In genomic region chr9:123742009-123742767, GRCh38 we compare ENCODE assay signal across 1 cellular context.
TF ChIP-seq lines count a peak whose summit lies in the region.

No MANE protein-coding gene starts in this region.

TF ChIP-seq in HepG2, 621 proteins besides CTCF, POLR2A, EP300 and RAD21 (continued from another document and continues in another):
- TF ChIP-seq HMGA1 (CRISPR knock-in tag; conservative IDR thresholded peaks at IDR 0.05) (no peak), SOX13 (IDR thresholded peaks at IDR 0.05) (no peak), SOX13 (CRISPR knock-in tag; conservative IDR thresholded peaks at IDR 0.05 in 1 of 2, IDR thresholded peaks at IDR 0.05 in 1 of 2) (peak in 1 of 2 experiments; percentile 46; a peak in 1 of 4 replicates), NR2C2 (CRISPR knock-in tag; IDR thresholded peaks at IDR 0.05; ENCODE audit: borderline replicate concordance) (peak; percentile 34; the same call in 1 of the 2 replicates), REST (IDR thresholded peaks at IDR 0.05; ENCODE audit: borderline replicate concordance in 1 of 2, low read depth in 1 of 2, low read length in 2 of 2) (no peak), HDAC2 (CRISPR knock-in tag; IDR thresholded peaks at IDR 0.05) (peak; percentile 26), MYPOP (CRISPR knock-in tag; IDR thresholded peaks at IDR 0.05) (peak; percentile 56; the same call in 1 of the 2 replicates), PAXIP1 (CRISPR knock-in tag; conservative IDR thresholded peaks at IDR 0.05) (peak; percentile 81), CBX5 (CRISPR knock-in tag; IDR thresholded peaks at IDR 0.05; ENCODE audit: borderline replicate concordance) (peak; percentile 26; the same call in 1 of the 2 replicates), AHDC1 (CRISPR knock-in tag; IDR thresholded peaks at IDR 0.05; ENCODE audit: borderline replicate concordance) (peak; percentile 79; the same call in 1 of the 2 replicates), ATF7-NPFF (CRISPR knock-in tag; IDR thresholded peaks at IDR 0.05; ENCODE audit: low read depth) (no peak), SIN3B (IDR thresholded peaks at IDR 0.05; ENCODE audit: low read length) (no peak), MTA1 (CRISPR knock-in tag; IDR thresholded peaks at IDR 0.05; ENCODE audit: borderline replicate concordance) (peak; percentile 35; the same call in 1 of the 2 replicates), ZMYM4 (CRISPR knock-in tag; IDR thresholded peaks at IDR 0.05) (peak; percentile 53; the same call in 1 of the 2 replicates), TARDBP (CRISPR knock-in tag; IDR thresholded peaks at IDR 0.05) (peak; percentile 16; the same call in 1 of the 2 replicates), ZNF784 (CRISPR knock-in tag; IDR thresholded peaks at IDR 0.05; ENCODE audit: borderline replicate concordance) (0 out of 2 replicates have a peak, but pooled peaks have one; percentile 40), CREM (IDR thresholded peaks at IDR 0.05) (peak; percentile 57), CREM (CRISPR knock-in tag; IDR thresholded peaks at IDR 0.05) (no peak), ZBTB34 (CRISPR knock-in tag; IDR thresholded peaks at IDR 0.05) (no peak), SOX5 (CRISPR knock-in tag; IDR thresholded peaks at IDR 0.05; ENCODE audit: borderline replicate concordance) (peak; percentile 25; the same call in 1 of the 2 replicates), ZNF263 (CRISPR knock-in tag; IDR thresholded peaks at IDR 0.05) (no peak), RFX1 (IDR thresholded peaks at IDR 0.05) (no peak), HOMEZ (CRISPR knock-in tag; IDR thresholded peaks at IDR 0.05; ENCODE audit: low read depth) (peak; percentile 51; the same call in 1 of the 2 replicates), HMGXB4 (CRISPR knock-in tag; IDR thresholded peaks at IDR 0.05; ENCODE audit: borderline replicate concordance in 1 of 2, low read depth in 1 of 2) (0 out of 4 replicates have a peak, but pooled peaks of 1 of the 2 experiments have one; percentile 21), ETV6 (CRISPR knock-in tag; conservative IDR thresholded peaks at IDR 0.05) (no peak), ZFY (CRISPR knock-in tag; IDR thresholded peaks at IDR 0.05) (peak; percentile 43; the same call in 1 of the 2 replicates), KMT2B (CRISPR knock-in tag; IDR thresholded peaks at IDR 0.05) (0 out of 2 replicates have a peak, but pooled peaks have one; percentile 31), NR2F1 (CRISPR knock-in tag; IDR thresholded peaks at IDR 0.05) (peak in 1 of 2 experiments; percentile 62; a peak in 3 of 4 replicates), ZBTB26 (CRISPR knock-in tag; IDR thresholded peaks at IDR 0.05; ENCODE audit: borderline replicate concordance) (no peak), ZNF547 (CRISPR knock-in tag; IDR thresholded peaks at IDR 0.05) (0 out of 2 replicates have a peak, but pooled peaks have one; percentile 58), ATF1 (CRISPR knock-in tag; IDR thresholded peaks at IDR 0.05) (peak; percentile 18; the same call in 1 of the 2 replicates), CHD2 (IDR thresholded peaks at IDR 0.05; ENCODE audit: low read depth, low read length) (no peak), PITX1 (CRISPR knock-in tag; IDR thresholded peaks at IDR 0.05) (peak; percentile 59; the same call in 1 of the 2 replicates), FOXK1 (CRISPR knock-in tag; IDR thresholded peaks at IDR 0.05; ENCODE audit: borderline replicate concordance, low read depth) (peak; percentile 56; the same call in 1 of the 2 replicates)
